In the genomic region with DNA sequence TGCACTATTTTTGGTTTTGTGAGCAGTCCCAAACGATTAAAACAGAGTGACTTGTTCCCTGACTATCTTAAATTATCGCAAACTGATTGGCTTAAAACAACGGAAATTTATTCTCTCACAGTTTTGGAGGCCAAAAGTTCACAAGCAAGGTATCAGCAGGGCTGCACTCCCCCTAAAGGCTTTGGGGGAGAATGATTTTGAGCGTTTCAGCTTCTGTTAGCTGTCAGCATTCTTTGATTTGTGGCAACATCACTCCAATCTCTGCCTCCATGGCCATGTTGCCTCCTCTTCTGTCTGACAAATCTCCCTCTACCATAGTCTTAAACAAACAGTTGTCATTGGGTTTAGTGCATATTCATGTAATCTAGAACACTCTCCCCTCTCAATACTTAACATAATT, we compare ENCODE assay signal across 25 cellular contexts.
DNase-seq lines count a peak whose midpoint lies in the region; ATAC-seq and TF ChIP-seq lines count a peak whose summit lies in the region.
"Had no signal": no experiment of that assay in that cellular context is flagged by ENCODE, and none has a peak within 500 bp of the region (broad histone marks: within the 10 kb centered on the region; RNA-seq: fewer than 3 reads in every experiment).

No MANE protein-coding gene starts in this region.

- TF ChIP-seq CTCF in GM12874 (IDR thresholded peaks at IDR 0.05; ENCODE audit: insufficient read depth, low read depth, low read length) (peak; percentile 29; the same call in 1 of the 2 replicates), OCI-LY7 (conservative IDR thresholded peaks at IDR 0.05; ENCODE audit: low read length) (no peak)

- POLR2A ChIA-PET in HEK293T (lab: Yijun Ruan, JAX), result no interaction called here
- POLR2A ChIA-PET in OCI-LY7 (lab: Charles Lee), result no interaction called here

- no peak overlapping the region for H3K27ac ChIP-seq in OCI-LY7 (ENCODE audit: low read depth, low read length, poor library complexity, severe bottlenecking)
- H3K27ac ChIP-seq: A549, C4-2B, KMS-11, PC-9, SJCRH30 had no signal

- H3K4me1 ChIP-seq in OCI-LY7 (ENCODE audit: insufficient read depth, low read length, poor library complexity, severe bottlenecking), result no peaks in the 10 kb centered on the region
- H3K4me1 ChIP-seq: A549, Caco-2, SJCRH30 had no signal

- intact Hi-C loops in OCI-LY7 (cut with micrococcal nuclease; ENCODE audit: unreplicated experiment), result no loop called here

- no peaks in the 10 kb centered on the region for H3K9me3 ChIP-seq in OCI-LY7 (ENCODE audit: low read length)
- H3K9me3 ChIP-seq: A549, Caco-2, SJCRH30 had no signal

- H3K9me2 ChIP-seq in OCI-LY7 (ENCODE audit: insufficient read depth, low read length), result no peaks in the 10 kb centered on the region

- H3K36me3 ChIP-seq in OCI-LY7 (ENCODE audit: insufficient read depth, low read length), result no peaks in the 10 kb centered on the region
- H3K36me3 ChIP-seq: SJCRH30 had no signal

- no peak overlapping the region for H3K4me2 ChIP-seq in OCI-LY7 (ENCODE audit: low read length)
- H3K4me2 ChIP-seq: A549, KMS-11, PC-9 had no signal

- no peak for DNase-seq in HEK293T (ENCODE audit: extremely low spot score)
- DNase-seq in SK-MEL-5 (ENCODE audit: low read depth, low spot score), result peak; percentile 2
- peak; percentile 14 for DNase-seq in iPS-NIHi7 (ENCODE audit: extremely low spot score)
- DNase-seq in OCI-LY7 (ENCODE audit: low spot score), result no peak
- no peak for DNase-seq in glomerular visceral epithelial cell (ENCODE audit: extremely low spot score)
- no peak for DNase-seq in G401 (ENCODE audit: low spot score)
- DNase-seq: Caco-2; CD8-positive, alpha-beta T cell; DMS153; DND-41; H7; NCI-H1092 treated with DMSO at 0.1 percent for 48 hours; NCI-H1436 treated with DMSO at 0.1 percent for 48 hours; NCI-H187 treated with DMSO at 0.1 percent for 48 hours; NCI-H2107; NCI-H524 treated with DMSO at 0.1 percent for 48 hours; PC-9; SJCRH30; T-helper 2 cell had no signal

- in situ Hi-C loops in SK-MEL-5 (cut with HindIII; ENCODE audit: low pct_unique_long_range_greater_than_20kb, low sequenced_read_pairs) (no loop called here), G401 (cut with HindIII; ENCODE audit: low sequenced_read_pairs) (no loop called here)

- ATAC-seq in HG03460 (IDR thresholded peaks at IDR 0.05; ENCODE audit: unreplicated experiment), result no peak
- ATAC-seq: A549; CD8-positive, alpha-beta T cell; Right ventricle myocardium inferior had no signal

- no peaks in the 10 kb centered on the region for H3K79me2 ChIP-seq in OCI-LY7 (ENCODE audit: insufficient read depth, low read depth, low read length)

- no peak overlapping the region for H3K4me3 ChIP-seq in OCI-LY7 (ENCODE audit: low read depth, low read length, poor library complexity, severe bottlenecking)
- H3K4me3 ChIP-seq: A549, PC-9, SJCRH30 had no signal

- CTCF ChIA-PET in HEK293T (lab: Yijun Ruan, JAX) (no interaction called here), OCI-LY7 (lab: Charles Lee; ENCODE audit: unreplicated experiment) (no interaction called here)

- no TSS peak for BruUV-seq in OCI-LY7 (replicated peaks; lab: Mats Ljungman, UMichigan)

- H2AFZ ChIP-seq in OCI-LY7 (ENCODE audit: low read length), result no peak overlapping the region
- H2AFZ ChIP-seq: PC-9 had no signal

- H4K20me1 ChIP-seq in OCI-LY7 (ENCODE audit: insufficient read depth, low read length), result no peaks in the 10 kb centered on the region

TF ChIP-seq in HEK293T, 16 proteins besides CTCF, POLR2A, EP300 and RAD21:
- TF ChIP-seq TARDBP (IDR thresholded peaks at IDR 0.05), result no peak
- TF ChIP-seq SUZ12 (IDR thresholded peaks at IDR 0.05), result no peak
- TF ChIP-seq, protein P1, sequence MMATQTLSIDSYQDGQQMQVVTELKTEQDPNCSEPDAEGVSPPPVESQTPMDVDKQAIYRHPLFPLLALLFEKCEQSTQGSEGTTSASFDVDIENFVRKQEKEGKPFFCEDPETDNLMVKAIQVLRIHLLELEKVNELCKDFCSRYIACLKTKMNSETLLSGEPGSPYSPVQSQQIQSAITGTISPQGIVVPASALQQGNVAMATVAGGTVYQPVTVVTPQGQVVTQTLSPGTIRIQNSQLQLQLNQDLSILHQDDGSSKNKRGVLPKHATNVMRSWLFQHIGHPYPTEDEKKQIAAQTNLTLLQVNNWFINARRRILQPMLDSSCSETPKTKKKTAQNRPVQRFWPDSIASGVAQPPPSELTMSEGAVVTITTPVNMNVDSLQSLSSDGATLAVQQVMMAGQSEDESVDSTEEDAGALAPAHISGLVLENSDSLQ (IDR thresholded peaks at IDR 0.05), result peak; percentile 62
TF ChIP-seq in HEK293T: peak in this region for 1.

Comparison
In these comparisons a context has a peak if more than half of its experiments do, and no peak if none do; other contexts are left out.
1. DNase-seq: peak in SK-MEL-5 (single experiment) and iPS-NIHi7 (single experiment); none in HEK293T (single experiment), OCI-LY7 (single experiment), glomerular visceral epithelial cell (single experiment) and G401 (single experiment).